In the genomic region with DNA sequence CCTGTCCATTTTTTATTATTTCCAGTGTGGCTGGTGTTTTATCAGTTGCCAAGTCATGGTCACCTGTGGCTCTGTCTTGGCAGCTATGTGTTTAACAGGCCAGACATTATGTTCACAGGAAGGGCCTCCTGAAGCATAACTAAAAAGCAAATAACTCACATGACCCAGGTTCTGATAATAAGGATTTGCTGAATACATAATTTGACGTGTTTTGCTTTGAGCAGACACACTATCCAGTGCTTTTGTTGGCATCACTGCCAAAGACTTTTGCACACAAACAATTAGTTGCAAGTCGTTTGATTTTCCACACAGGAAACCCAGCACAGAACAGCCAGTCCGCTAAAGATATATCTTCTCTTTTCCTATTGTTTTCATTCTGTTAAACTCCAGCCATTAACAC, we compare ENCODE assay signal across 18 cellular contexts.
DNase-seq lines count a peak whose midpoint lies in the region; ATAC-seq, FAIRE-seq and TF ChIP-seq lines count a peak whose summit lies in the region.
"Had no signal": no experiment of that assay in that cellular context is flagged by ENCODE, and none has a peak within 500 bp of the region (broad histone marks: within the 10 kb centered on the region; RNA-seq: fewer than 3 reads in every experiment).

No MANE protein-coding gene starts in this region.

- TF ChIP-seq CTCF in heart left ventricle (IDR thresholded peaks at IDR 0.05) (no peak), right atrium auricular region (IDR thresholded peaks at IDR 0.05) (no peak), astrocyte (IDR thresholded peaks at IDR 0.05; ENCODE audit: insufficient read depth, low read depth, low read length) (no peak), hepatocyte (IDR thresholded peaks at IDR 0.05; ENCODE audit: poor library complexity) (no peak)

- no peaks in the 10 kb centered on the region for H3K9me3 ChIP-seq in heart left ventricle
- H3K9me3 ChIP-seq in right atrium auricular region, result no peaks in the 10 kb centered on the region
- H3K9me3 ChIP-seq in astrocyte (ENCODE audit: insufficient read depth, low read depth, low read length), result no peaks in the 10 kb centered on the region
- H3K9me3 ChIP-seq in hepatocyte (ENCODE audit: low read depth), result no peaks in the 10 kb centered on the region
- H3K9me3 ChIP-seq in skeletal muscle satellite cell (replicated peaks; ENCODE audit: low read length), result no peaks in the 10 kb centered on the region
- H3K9me3 ChIP-seq: uterus had no signal

- intact Hi-C loops in heart left ventricle (cut with DNase I), result no loop called here

- 23 to 52% (median 28%) methylated on average over 3 of the region's 3 CpGs for WGBS in heart left ventricle, 4 donors
- WGBS in hepatocyte (ENCODE audit: low lambda C conversion rate, missing lambda C conversion rate), result 47% methylated on average over 3 of the region's 3 CpGs

- H4K20me1 ChIP-seq in astrocyte (ENCODE audit: insufficient read depth, low read length), result no peaks in the 10 kb centered on the region
- H4K20me1 ChIP-seq in hepatocyte (ENCODE audit: insufficient read depth, poor library complexity, severe bottlenecking), result no peaks in the 10 kb centered on the region

- no peaks in the 10 kb centered on the region for H3K9me2 ChIP-seq in hepatocyte (replicated peaks; ENCODE audit: insufficient read depth)

- no peak overlapping the region for H2AFZ ChIP-seq in astrocyte (ENCODE audit: low read depth, low read length)
- peak overlapping the region; percentile 32 for H2AFZ ChIP-seq in hepatocyte
- H2AFZ ChIP-seq: GM23338 had no signal

- no peaks in the 10 kb centered on the region for H3K27me3 ChIP-seq in heart left ventricle
- no peaks in the 10 kb centered on the region for H3K27me3 ChIP-seq in right atrium auricular region
- H3K27me3 ChIP-seq in astrocyte (ENCODE audit: insufficient read depth, low read length), result no peaks in the 10 kb centered on the region
- no peaks in the 10 kb centered on the region for H3K27me3 ChIP-seq in hepatocyte
- no peaks in the 10 kb centered on the region for H3K27me3 ChIP-seq in skeletal muscle satellite cell (ENCODE audit: control insufficient read depth, insufficient read depth, low read length)
- H3K27me3 ChIP-seq: uterus had no signal

- no peak overlapping the region for H3K27ac ChIP-seq in heart left ventricle
- no peak overlapping the region for H3K27ac ChIP-seq in right atrium auricular region
- H3K27ac ChIP-seq in astrocyte (ENCODE audit: low read depth, low read length), result no peak overlapping the region
- no peak overlapping the region for H3K27ac ChIP-seq in hepatocyte
- H3K27ac ChIP-seq: C4-2B had no signal

- H3K36me3 ChIP-seq in heart left ventricle, result no peaks in the 10 kb centered on the region
- no peaks in the 10 kb centered on the region for H3K36me3 ChIP-seq in right atrium auricular region
- H3K36me3 ChIP-seq in astrocyte (ENCODE audit: insufficient read depth, low read length), result no peaks in the 10 kb centered on the region
- H3K36me3 ChIP-seq in hepatocyte (replicated peaks; ENCODE audit: insufficient read depth, low read depth), result no peaks in the 10 kb centered on the region
- no peaks in the 10 kb centered on the region for H3K36me3 ChIP-seq in skeletal muscle satellite cell (ENCODE audit: insufficient read depth, low read length)
- H3K36me3 ChIP-seq: uterus had no signal

- peaks cover 2% of the 10 kb centered on the region for H3K27me3 Mint-ChIP-seq in astrocyte (ENCODE audit: low read depth, unreplicated experiment)
- H3K27me3 Mint-ChIP-seq: activated B cell treated with CpG ODN at 0.5 μM for 24 hours had no signal

- no peaks in the 10 kb centered on the region for H3K4me1 Mint-ChIP-seq in astrocyte (ENCODE audit: low read depth, unreplicated experiment)
- H3K4me1 Mint-ChIP-seq: activated B cell treated with CpG ODN at 0.5 μM for 24 hours; GM23338; memory B cell; naive thymus-derived CD8-positive, alpha-beta T cell had no signal

- no peaks in the 10 kb centered on the region for H3K36me3 Mint-ChIP-seq in astrocyte (ENCODE audit: low read depth, unreplicated experiment)
- H3K36me3 Mint-ChIP-seq: memory B cell; naive thymus-derived CD8-positive, alpha-beta T cell had no signal

- no peak for TF ChIP-seq POLR2A in heart left ventricle (IDR thresholded peaks at IDR 0.05)

- H3K4me3 ChIP-seq in heart left ventricle (no peak overlapping the region), right atrium auricular region (no peak overlapping the region), astrocyte (ENCODE audit: insufficient read depth, low read depth, low read length) (no peak overlapping the region), hepatocyte (no peak overlapping the region), skeletal muscle satellite cell (ENCODE audit: low read length) (no peak overlapping the region)
- H3K4me3 ChIP-seq: GM23338, uterus had no signal

- peak in 3 of 4 donors; percentile 42 to 63 (median 56) for ATAC-seq in heart left ventricle
- ATAC-seq: GM23338; naive thymus-derived CD8-positive, alpha-beta T cell; T-helper 17 cell had no signal

- DNase-seq in heart left ventricle (no peak), right atrium auricular region (ENCODE audit: low spot score) (no peak), astrocyte (ENCODE audit: low read depth) (peak; percentile 16), hepatocyte (ENCODE audit: low spot score) (no peak), HPDE6-E6E7 (ENCODE audit: extremely low spot score) (no peak), NCI-H2227 (lab: John Stamatoyannopoulos, UW; ENCODE audit: unreplicated experiment) (no peak)
- DNase-seq in stimulated activated CD4-positive, alpha-beta T cell treated with anti-CD3 and anti-CD28 coated beads, Interleukin-4, amount 100 ng/mL, for 24 hours, result no peak
- DNase-seq: activated B cell treated with CpG ODN at 0.5 μM for 24 hours; activated effector memory CD4-positive, alpha-beta T cell treated with Interleukin-2 at 50 U/mL for 16 hours; IMR-90; naive thymus-derived CD8-positive, alpha-beta T cell; NCI-H2227 treated with DMSO at 0.1 percent for 48 hours; T-helper 17 cell had no signal

- no peak overlapping the region for H3K4me3 Mint-ChIP-seq in astrocyte (ENCODE audit: unreplicated experiment)
- H3K4me3 Mint-ChIP-seq: activated B cell treated with CpG ODN at 0.5 μM for 24 hours; GM23338; memory B cell; naive thymus-derived CD8-positive, alpha-beta T cell; T-helper 17 cell had no signal

- peaks cover 1% of the 10 kb centered on the region for H3K9me3 Mint-ChIP-seq in astrocyte (ENCODE audit: unreplicated experiment)
- H3K9me3 Mint-ChIP-seq: activated B cell treated with CpG ODN at 0.5 μM for 24 hours; GM23338; memory B cell; naive thymus-derived CD8-positive, alpha-beta T cell had no signal

- no peak overlapping the region for H3K27ac Mint-ChIP-seq in astrocyte (ENCODE audit: unreplicated experiment)
- H3K27ac Mint-ChIP-seq: activated B cell treated with CpG ODN at 0.5 μM for 24 hours; GM23338; memory B cell; naive thymus-derived CD8-positive, alpha-beta T cell; T-helper 17 cell had no signal

- FAIRE-seq in astrocyte (lab: Jason Lieb, UNC), result no peak

- H3K4me2 ChIP-seq in astrocyte (ENCODE audit: low read length), result no peak overlapping the region
- H3K4me2 ChIP-seq in hepatocyte, result no peak overlapping the region
- peak overlapping the region; percentile 15 for H3K4me2 ChIP-seq in skeletal muscle satellite cell (ENCODE audit: low read length)
- H3K4me2 ChIP-seq: GM23338 had no signal

- no peak overlapping the region for H3K9ac ChIP-seq in astrocyte (ENCODE audit: low read length)
- no peak overlapping the region for H3K9ac ChIP-seq in skeletal muscle satellite cell (ENCODE audit: low read depth, low read length)

- H3K79me2 ChIP-seq in astrocyte (ENCODE audit: insufficient read depth, low read length) (no peaks in the 10 kb centered on the region), hepatocyte (no peaks in the 10 kb centered on the region)

- H3K4me1 ChIP-seq in heart left ventricle, result peaks cover 0 to 13% (median 0%) of the 10 kb centered on the region in 12 donors
- no peaks in the 10 kb centered on the region for H3K4me1 ChIP-seq in right atrium auricular region
- no peaks in the 10 kb centered on the region for H3K4me1 ChIP-seq in astrocyte (ENCODE audit: insufficient read depth, low read length)
- no peaks in the 10 kb centered on the region for H3K4me1 ChIP-seq in hepatocyte (ENCODE audit: insufficient read depth)
- H3K4me1 ChIP-seq in skeletal muscle satellite cell (ENCODE audit: control insufficient read depth, insufficient read depth, low read length), result no peaks in the 10 kb centered on the region
- H3K4me1 ChIP-seq: uterus had no signal
